ENCODE assay signal across 22 cellular contexts in the genomic region with DNA sequence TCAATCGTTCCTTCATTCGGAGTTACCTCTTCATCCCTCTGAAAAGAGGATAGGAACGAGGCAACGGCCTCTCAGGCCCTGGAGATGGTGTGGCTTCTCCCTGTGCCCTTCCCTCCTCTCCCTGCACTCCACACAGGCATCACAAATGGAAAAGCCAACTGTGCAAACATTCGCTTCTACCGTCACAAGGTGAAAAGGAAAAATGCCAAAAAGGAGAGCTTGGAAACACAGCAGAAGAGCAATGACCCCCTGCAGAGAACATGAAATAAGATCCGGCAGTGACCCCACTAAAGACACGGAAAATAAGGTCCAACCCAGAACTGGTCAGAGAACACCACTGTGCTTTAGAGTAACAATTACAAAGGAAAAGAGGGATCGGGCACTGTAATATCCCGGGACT.
DNase-seq lines count a peak whose midpoint lies in the region; ATAC-seq, FAIRE-seq and TF ChIP-seq lines count a peak whose summit lies in the region.
"Had no signal": no experiment of that assay in that cellular context is flagged by ENCODE, and none has a peak within 500 bp of the region (broad histone marks: within the 10 kb centered on the region; RNA-seq: fewer than 3 reads in every experiment).

No MANE protein-coding gene starts in this region.

- H3K4me3 ChIP-seq in thyroid gland (replicated peaks in 1 of 3) = no peak overlapping the region
- no peak overlapping the region for H3K4me3 ChIP-seq in CD8-positive, alpha-beta memory T cell (ENCODE audit: low read length)
- H3K4me3 ChIP-seq: mucosa of descending colon, prostate gland had no signal

- peaks cover 8 to 46% of the 10 kb centered on the region in 2 donors for H3K4me1 ChIP-seq in thyroid gland
- H3K4me1 ChIP-seq in CD8-positive, alpha-beta memory T cell (ENCODE audit: insufficient read depth, low read length) = no peaks in the 10 kb centered on the region

- FAIRE-seq in GM19239 (lab: Jason Lieb, UNC) = no peak

- POLR2A ChIA-PET in CD8-positive, alpha-beta memory T cell (lab: Charles Lee) = no interaction called here

- H3K9me3 ChIP-seq in thyroid gland = no peaks in the 10 kb centered on the region
- no peaks in the 10 kb centered on the region for H3K9me3 ChIP-seq in CD8-positive, alpha-beta memory T cell (ENCODE audit: low read length)
- H3K9me3 ChIP-seq: mucosa of descending colon, prostate gland had no signal

- no peak for ATAC-seq in HG03432 (IDR thresholded peaks at IDR 0.05; ENCODE audit: unreplicated experiment)
- ATAC-seq: activated T-helper 17 cell treated with anti-CD3 and anti-CD28 coated beads, Interleukin-2, amount 50 U/mL, for 72 hours; CD8-positive, alpha-beta T cell; mucosa of descending colon had no signal

- TF ChIP-seq CTCF in thyroid gland (IDR thresholded peaks at IDR 0.05) = no peak

- intact Hi-C loops in thyroid gland (cut with DNase I) = loop anchor here (10.0 kb wide), 1 partner anchor 61 kb away; the partner anchor contains the start of gene SLC22A23

- no peak for TF ChIP-seq POLR2A in thyroid gland (IDR thresholded peaks at IDR 0.05)

- H3K4me3 Mint-ChIP-seq in CD8-positive, alpha-beta memory T cell = no peak overlapping the region
- H3K4me3 Mint-ChIP-seq: activated CD4-positive, alpha-beta T cell treated with anti-CD3 and anti-CD28 coated beads, Interleukin-2, amount 10 ng/mL, durations not matched to agents 24 days and 14 days; activated naive CD8-positive, alpha-beta T cell; activated T-helper 17 cell treated with anti-CD3 and anti-CD28 coated beads, Interleukin-2, amount 50 U/mL, for 72 hours; brain; CD8-positive, alpha-beta T cell; H9 had no signal

- no peaks in the 10 kb centered on the region for H3K36me3 Mint-ChIP-seq in CD8-positive, alpha-beta memory T cell
- H3K36me3 Mint-ChIP-seq: CD8-positive, alpha-beta T cell had no signal

- no peaks in the 10 kb centered on the region for H3K9me3 Mint-ChIP-seq in CD8-positive, alpha-beta memory T cell
- H3K9me3 Mint-ChIP-seq: activated CD4-positive, alpha-beta T cell treated with anti-CD3 and anti-CD28 coated beads, Interleukin-2, amount 10 ng/mL, durations not matched to agents 24 days and 14 days; activated T-helper 17 cell treated with anti-CD3 and anti-CD28 coated beads, Interleukin-2, amount 50 U/mL, for 72 hours; brain; CD8-positive, alpha-beta T cell; H9 had no signal

- no peaks in the 10 kb centered on the region for H3K36me3 ChIP-seq in thyroid gland
- H3K36me3 ChIP-seq in CD8-positive, alpha-beta memory T cell (ENCODE audit: insufficient read depth, low read length) = no peaks in the 10 kb centered on the region
- H3K36me3 ChIP-seq: prostate gland had no signal

- DNase-seq in NCI-H146 (lab: John Stamatoyannopoulos, UW) (peak; percentile 92), NCI-H2227 treated with DMSO at 0.1 percent for 48 hours (lab: John Stamatoyannopoulos, UW) (peak; percentile 27), brain pericyte (ENCODE audit: low read depth, low spot score) (peak; percentile 89), thyroid gland (peak in 1 of 2 donors; percentile 31), GM19239 (ENCODE audit: insufficient read length, low spot score) (no peak)
- no peak for DNase-seq in CD8-positive, alpha-beta memory T cell
- DNase-seq: activated CD4-positive, alpha-beta T cell treated with anti-CD3 and anti-CD28 coated beads, Interleukin-2, amount 10 ng/mL, durations not matched to agents 24 days and 14 days; CD8-positive, alpha-beta T cell; cortex of kidney; H9; Kasumi-1; mucosa of descending colon; NCI-H1048; SIG-M5; stimulated activated CD4-positive, alpha-beta T cell treated with anti-CD3 and anti-CD28 coated beads, Interleukin-2, amount 100 ng/mL, for 24 hours; stimulated activated naive CD4-positive, alpha-beta T cell; T-helper 1 cell had no signal

- CTCF ChIA-PET in CD8-positive, alpha-beta memory T cell (lab: Charles Lee) = no interaction called here

- no peaks in the 10 kb centered on the region for H3K4me1 Mint-ChIP-seq in CD8-positive, alpha-beta memory T cell
- H3K4me1 Mint-ChIP-seq: activated CD4-positive, alpha-beta T cell treated with anti-CD3 and anti-CD28 coated beads, Interleukin-2, amount 10 ng/mL, durations not matched to agents 24 days and 14 days; activated T-helper 17 cell treated with anti-CD3 and anti-CD28 coated beads, Interleukin-2, amount 50 U/mL, for 72 hours had no signal

- no peak overlapping the region for H3K27ac Mint-ChIP-seq in CD8-positive, alpha-beta memory T cell
- H3K27ac Mint-ChIP-seq: activated CD4-positive, alpha-beta T cell treated with anti-CD3 and anti-CD28 coated beads, Interleukin-2, amount 10 ng/mL, durations not matched to agents 24 days and 14 days; activated naive CD8-positive, alpha-beta T cell; activated T-helper 17 cell treated with anti-CD3 and anti-CD28 coated beads, Interleukin-2, amount 50 U/mL, for 72 hours; CD8-positive, alpha-beta T cell had no signal

- H3K27me3 ChIP-seq in thyroid gland = no peaks in the 10 kb centered on the region
- no peaks in the 10 kb centered on the region for H3K27me3 ChIP-seq in CD8-positive, alpha-beta memory T cell (ENCODE audit: insufficient read depth, low read length, poor library complexity, severe bottlenecking)

- peak overlapping the region in 2 of 3 donors; percentile 15 to 22 for H3K27ac ChIP-seq in thyroid gland
- H3K27ac ChIP-seq in CD8-positive, alpha-beta memory T cell (ENCODE audit: low read depth, low read length) = no peak overlapping the region
- H3K27ac ChIP-seq: prostate gland had no signal

- 56 to 62% methylated on average over 10 of the region's 10 CpGs for WGBS in thyroid gland, 2 donors

- H3K27me3 Mint-ChIP-seq in CD8-positive, alpha-beta memory T cell = peaks cover 0 to 1% of the 10 kb centered on the region in 2 donors
- H3K27me3 Mint-ChIP-seq: activated CD4-positive, alpha-beta T cell treated with anti-CD3 and anti-CD28 coated beads, Interleukin-2, amount 10 ng/mL, durations not matched to agents 24 days and 14 days; activated naive CD8-positive, alpha-beta T cell; activated T-helper 17 cell treated with anti-CD3 and anti-CD28 coated beads, Interleukin-2, amount 50 U/mL, for 72 hours; brain had no signal

Comparison
In these comparisons a context has a peak if more than half of its experiments do, and no peak if none do; other contexts are left out.
1. DNase-seq: peak in NCI-H146 (single experiment), NCI-H2227 treated with DMSO at 0.1 percent for 48 hours (single experiment) and brain pericyte (single experiment); none in CD8-positive, alpha-beta memory T cell (0 of 5) and GM19239 (single experiment).